16 cellular contexts compared by ENCODE assay signal in genomic region chr2:206213514-206213845, GRCh38. TPM values are rescaled to one million over a fixed set of nuclear protein-coding genes. Genes with fewer than 3 reads are reported as not detected.
A peak's percentile ranks its signal among the peaks of the same experiment; 100 is the strongest.
DNase-seq lines count a peak whose midpoint lies in the region; ATAC-seq and TF ChIP-seq lines count a peak whose summit lies in the region.
"Had no signal": no experiment of that assay in that cellular context is flagged by ENCODE, and none has a peak within 500 bp of the region (broad histone marks: within the 10 kb centered on the region; RNA-seq: fewer than 3 reads in every experiment).

No MANE protein-coding gene starts in this region.

- H3K36me3 Mint-ChIP-seq in endothelial cell (ENCODE audit: low read depth, unreplicated experiment) (no peaks in the 10 kb centered on the region), neural progenitor cell (no peaks in the 10 kb centered on the region)

- no peaks in the 10 kb centered on the region for H3K27me3 Mint-ChIP-seq in endothelial cell (ENCODE audit: unreplicated experiment)
- no peaks in the 10 kb centered on the region for H3K27me3 Mint-ChIP-seq in neural progenitor cell (ENCODE audit: insufficient read depth, low read depth)

- H3K4me3 ChIP-seq in BJ (ENCODE audit: low read depth, low read length) (peak overlapping the region; percentile 30), PC-3 (ENCODE audit: low read length) (peak overlapping the region; percentile 62), neural progenitor cell (peak overlapping the region; percentile 21)
- H3K4me3 ChIP-seq: upper lobe of left lung had no signal

- H3K36me3 ChIP-seq in BJ (ENCODE audit: control insufficient read depth, insufficient read depth, low read length) (no peaks in the 10 kb centered on the region), PC-3 (ENCODE audit: low read depth, low read length) (no peaks in the 10 kb centered on the region), neural progenitor cell (no peaks in the 10 kb centered on the region)
- H3K36me3 ChIP-seq: upper lobe of left lung had no signal

- peak overlapping the region; percentile 80 for H2AFZ ChIP-seq in PC-3 (ENCODE audit: low read length)
- peak overlapping the region; percentile 95 for H2AFZ ChIP-seq in neural progenitor cell (replicated peaks)

- H3K4me1 ChIP-seq in PC-3 (ENCODE audit: insufficient read depth, low read length), result peaks cover 27% of the 10 kb centered on the region
- H3K4me1 ChIP-seq in neural progenitor cell, result peaks cover 64% of the 10 kb centered on the region
- H3K4me1 ChIP-seq: upper lobe of left lung had no signal

- H3K9me3 Mint-ChIP-seq in endothelial cell (ENCODE audit: unreplicated experiment), result no peaks in the 10 kb centered on the region
- H3K9me3 Mint-ChIP-seq in neural progenitor cell, result peaks cover 2% of the 10 kb centered on the region
- H3K9me3 Mint-ChIP-seq: activated T-cell treated with anti-CD3 and anti-CD28 coated beads, Interleukin-2, amount 50 U/mL, for 72 hours had no signal

- TF ChIP-seq CTCF in BJ (IDR thresholded peaks at IDR 0.05; ENCODE audit: insufficient read depth, low read depth, low read length) (no peak), PC-3 (conservative IDR thresholded peaks at IDR 0.05; ENCODE audit: low read depth, low read length) (no peak), endothelial cell (IDR thresholded peaks at IDR 0.05; ENCODE audit: unreplicated experiment) (no peak), neural progenitor cell (IDR thresholded peaks at IDR 0.05) (no peak)

- H3F3A ChIP-seq in PC-3 (ENCODE audit: low read length, unreplicated experiment) (no peaks in the 10 kb centered on the region), neural progenitor cell (ENCODE audit: low read depth) (peaks cover 51% of the 10 kb centered on the region)

- H4K20me1 ChIP-seq in PC-3 (ENCODE audit: low read length) (no peaks in the 10 kb centered on the region), neural progenitor cell (ENCODE audit: low read depth) (no peaks in the 10 kb centered on the region)

- no TSS peak for BruUV-seq in PC-3 (replicated peaks; lab: Mats Ljungman, UMichigan)

- no peaks in the 10 kb centered on the region for H3K9me2 ChIP-seq in PC-3 (replicated peaks; ENCODE audit: low read length)

- intact Hi-C loops in PC-3 (cut with micrococcal nuclease), result loop anchor here (2.0 kb wide), 2 partner anchors 47 to 49 kb away; no protein-coding TSS in a partner anchor

- ATAC-seq in PC-3 (peak; percentile 6; the same call in 1 of the 2 replicates), HG02642 (IDR thresholded peaks at IDR 0.05; ENCODE audit: poor library complexity, unreplicated experiment) (no peak), GM21526 (IDR thresholded peaks at IDR 0.05; ENCODE audit: low FRiP score, unreplicated experiment) (no peak), HG03045 (IDR thresholded peaks at IDR 0.05; ENCODE audit: unreplicated experiment) (no peak), HG03460 (IDR thresholded peaks at IDR 0.05; ENCODE audit: unreplicated experiment) (no peak)
- ATAC-seq: activated T-cell treated with anti-CD3 and anti-CD28 coated beads, Interleukin-2, amount 50 U/mL, for 72 hours had no signal

- peak overlapping the region; percentile 85 for H3K4me2 ChIP-seq in PC-3 (ENCODE audit: low read length)
- H3K4me2 ChIP-seq in neural progenitor cell, result peak overlapping the region; percentile 70

- H3K9ac ChIP-seq in PC-3 (ENCODE audit: low read length) (no peak overlapping the region), neural progenitor cell (no peak overlapping the region)

- no peak for DNase-seq in BJ (ENCODE audit: low read depth)
- DNase-seq in PC-3, result no peak
- DNase-seq in endothelial cell (ENCODE audit: low spot score), result no peak
- DNase-seq in neural progenitor cell (ENCODE audit: low spot score), result no peak
- DNase-seq: activated T-cell treated with anti-CD3 and anti-CD28 coated beads, Interleukin-2, amount 50 U/mL, for 72 hours; C1 segment of cervical spinal cord; DND-41; KG1; NCI-H1436 treated with DMSO at 0.1 percent for 48 hours; NCI-H82; stimulated activated CD4-positive, alpha-beta T cell treated with anti-CD3 and anti-CD28 coated beads, Interleukin-4, amount 100 ng/mL, for 1 hour; upper lobe of left lung had no signal

- H3K27ac ChIP-seq in PC-3 (ENCODE audit: low read length) (no peak overlapping the region), neural progenitor cell (peak overlapping the region; percentile 17)
- H3K27ac ChIP-seq: upper lobe of left lung had no signal

- H3K27ac Mint-ChIP-seq in endothelial cell (ENCODE audit: unreplicated experiment) (peak overlapping the region; percentile 3), neural progenitor cell (peak overlapping the region; percentile 94)
- H3K27ac Mint-ChIP-seq: activated T-cell treated with anti-CD3 and anti-CD28 coated beads, Interleukin-2, amount 50 U/mL, for 72 hours had no signal

- H3K79me2 ChIP-seq in PC-3 (ENCODE audit: low read length) (no peaks in the 10 kb centered on the region), neural progenitor cell (ENCODE audit: low read depth) (no peaks in the 10 kb centered on the region)

- H3K4me3 Mint-ChIP-seq in endothelial cell (ENCODE audit: unreplicated experiment) (no peak overlapping the region), neural progenitor cell (peak overlapping the region; percentile 68)
- H3K4me3 Mint-ChIP-seq: activated T-cell treated with anti-CD3 and anti-CD28 coated beads, Interleukin-2, amount 50 U/mL, for 72 hours had no signal

- POLR2A ChIA-PET in BJ (lab: Charles Lee) (interaction anchor here (1.0 kb wide), 1 partner anchor 127 kb away, joined by 3 read pairs; the partner anchor contains the start of gene INO80D), PC-3 (lab: Charles Lee; ENCODE audit: unreplicated experiment) (interaction anchor here (0.5 kb wide), 1 partner anchor 93 kb away, joined by 3 read pairs; no protein-coding TSS in a partner anchor)

- peaks cover 25% of the 10 kb centered on the region for H3K4me1 Mint-ChIP-seq in endothelial cell (ENCODE audit: unreplicated experiment)
- H3K4me1 Mint-ChIP-seq in neural progenitor cell, result peaks cover 44% of the 10 kb centered on the region

- H3K9me3 ChIP-seq in PC-3 (ENCODE audit: low read length), result no peaks in the 10 kb centered on the region
- H3K9me3 ChIP-seq in neural progenitor cell (ENCODE audit: low read depth), result no peaks in the 10 kb centered on the region
- H3K9me3 ChIP-seq: upper lobe of left lung had no signal

- CTCF ChIA-PET in BJ (lab: Yijun Ruan, JAX), result interaction anchor here (1.2 to 1.5 kb wide), 3 partner anchors 10 to 52 kb away, joined by 3 to 6 read pairs (median 4); no protein-coding TSS in a partner anchor
- CTCF ChIA-PET in PC-3 (lab: Charles Lee), result no interaction called here

- peaks cover 1% of the 10 kb centered on the region; the same call in 1 of the 2 replicates for H3K27me3 ChIP-seq in BJ (ENCODE audit: control insufficient read depth, insufficient read depth, low read length)
- peaks cover 6% of the 10 kb centered on the region; the same call in 1 of the 2 replicates for H3K27me3 ChIP-seq in PC-3 (ENCODE audit: low read length)
- no peaks in the 10 kb centered on the region for H3K27me3 ChIP-seq in neural progenitor cell
- H3K27me3 ChIP-seq: upper lobe of left lung had no signal

RNA-seq across cellular contexts. Expression of gene EEF1B2, which starts 53.8 kb away (rescaled TPM):
- polyA plus RNA-seq in BJ (2011; rRNA removed), result 720 and 966 TPM in 2 replicates
- polyA minus RNA-seq in BJ (2011; rRNA and poly(A)+ RNA removed), result 277 and 634 TPM in 2 replicates
- total RNA-seq in PC-3 (2014; rRNA removed), result 596 and 616 TPM in 2 replicates
- 668 TPM for total RNA-seq in endothelial cell (ENCODE audit: unreplicated experiment)
- 671 and 807 TPM in 2 replicates for total RNA-seq in neural progenitor cell (ENCODE audit: low replicate concordance)

RNA-seq across cellular contexts. Expression of gene NDUFS1, which starts 54.2 kb away (rescaled TPM):
- 79.9 and 101 TPM in 2 replicates for polyA plus RNA-seq in BJ (2011; rRNA removed)
- polyA minus RNA-seq in BJ (2011; rRNA and poly(A)+ RNA removed), result 42.5 and 43.7 TPM in 2 replicates
- total RNA-seq in PC-3 (2014; rRNA removed), result 80.7 and 110 TPM in 2 replicates
- total RNA-seq in endothelial cell (ENCODE audit: unreplicated experiment), result 67.9 TPM
- 110 and 115 TPM in 2 replicates for total RNA-seq in neural progenitor cell (ENCODE audit: low replicate concordance)
